In the genomic region with DNA sequence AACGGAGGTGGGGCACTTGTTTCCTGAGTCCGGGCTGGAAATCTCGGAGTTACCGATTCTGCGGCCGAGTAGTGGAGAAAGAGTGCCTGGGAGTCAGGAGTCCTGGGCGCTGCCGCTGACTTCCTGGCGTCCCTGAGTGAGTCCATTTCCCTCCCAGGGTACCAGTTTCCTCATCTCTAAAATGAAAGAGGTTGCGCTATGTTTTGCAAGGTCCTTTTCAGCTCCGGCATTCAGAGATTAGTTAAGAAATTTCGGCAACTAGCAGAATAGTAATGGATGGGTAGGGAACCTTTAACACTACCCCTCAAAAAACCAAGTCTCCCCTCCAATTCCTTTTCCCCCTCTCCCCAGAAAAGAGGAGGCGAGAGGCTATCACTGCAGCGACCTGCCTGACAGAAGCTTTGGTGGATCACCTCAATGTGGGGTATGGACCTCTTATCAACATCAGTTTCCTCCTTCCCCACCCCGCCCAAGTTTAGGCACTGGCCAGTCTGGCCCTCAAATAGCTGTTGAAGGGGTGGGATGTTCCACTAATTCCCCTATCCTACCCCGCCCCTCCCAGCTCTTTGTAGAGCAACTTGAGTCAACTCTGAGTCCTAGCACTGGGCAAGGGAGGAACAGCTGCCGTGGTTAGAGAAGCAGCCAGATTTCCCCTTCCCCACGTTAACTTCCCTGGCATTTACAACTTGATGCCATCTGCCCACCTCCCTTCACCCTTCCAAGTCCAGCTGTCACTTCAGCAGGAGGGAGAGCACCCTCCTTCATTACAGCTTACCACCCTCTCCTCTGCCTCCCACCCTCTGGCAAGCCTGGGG, we compare ENCODE assay signal across 1 cellular context.
TF ChIP-seq lines count a peak whose summit lies in the region.

No MANE protein-coding gene starts in this region.

TF ChIP-seq in endothelial cell of umbilical vein, 7 proteins besides CTCF, POLR2A, EP300 and RAD21:
- TF ChIP-seq FOS (IDR thresholded peaks at IDR 0.05; ENCODE audit: borderline replicate concordance, insufficient read depth, low read length) (no peak), JUN (IDR thresholded peaks at IDR 0.05; ENCODE audit: borderline replicate concordance, insufficient read depth, insufficient read length, low read depth) (no peak), MYC (IDR thresholded peaks at IDR 0.05; ENCODE audit: low read depth, low read length) (no peak), MAX (IDR thresholded peaks at IDR 0.05; ENCODE audit: insufficient read depth, insufficient read length) (no peak), GATA2 (IDR thresholded peaks at IDR 0.05; ENCODE audit: insufficient read depth, insufficient read length, low read depth, low read length) (no peak), POLR2AphosphoS5 (IDR thresholded peaks at IDR 0.05; ENCODE audit: insufficient read depth, low read depth, low read length) (no peak), EZH2 (IDR thresholded peaks at IDR 0.05; ENCODE audit: borderline replicate concordance, low read depth, low read length, severe bottlenecking) (no peak)
